26 cellular contexts compared by ENCODE assay signal in genomic region chr2:197885587-197885986, GRCh38.
"Had no signal": no experiment of that assay in that cellular context is flagged by ENCODE, and none has a peak within 500 bp of the region (broad histone marks: within the 10 kb centered on the region; RNA-seq: fewer than 3 reads in every experiment).

No MANE protein-coding gene starts in this region.

- H2AFZ ChIP-seq: hepatocyte, parathyroid adenoma had no signal

- H3K4me2 ChIP-seq: hepatocyte, smooth muscle cell had no signal

- H3K27me3 ChIP-seq: foreskin keratinocyte, gastroesophageal sphincter, heart left ventricle, hepatocyte, neutrophil, right lobe of liver, stomach, thyroid gland, vagina had no signal

- H3K9ac ChIP-seq: parathyroid adenoma had no signal

- H3K27ac ChIP-seq: epithelial cell of prostate, foreskin keratinocyte, gastroesophageal sphincter, hepatocyte, neutrophil, parathyroid adenoma, right lobe of liver, stomach, thyroid gland, vagina had no signal

- H3K9me3 ChIP-seq: gastroesophageal sphincter, heart left ventricle, neutrophil, right lobe of liver, stomach, thyroid gland, vagina had no signal

- H3K36me3 ChIP-seq: gastroesophageal sphincter, heart left ventricle, neutrophil, right lobe of liver, stomach, thyroid gland, vagina had no signal

- H3K4me3 ChIP-seq: gastroesophageal sphincter, heart left ventricle, hepatocyte, lung, right lobe of liver, smooth muscle cell, stomach, thyroid gland, vagina had no signal

- DNase-seq: effector CD8-positive, alpha-beta T cell; endodermal cell; foreskin keratinocyte; heart left ventricle; kidney; naive B cell; right lobe of liver; stimulated activated CD4-positive, alpha-beta T cell treated with anti-CD3 and anti-CD28 coated beads, Interleukin-12 subunit alpha, Interleukin-12 subunit beta, amount 100 ng/mL, for 4 hours; stimulated activated CD4-positive, alpha-beta T cell treated with anti-CD3 and anti-CD28 coated beads, Interleukin-1b, Interleukin-23, amount 100 ng/mL, for 48 hours; stimulated activated CD4-positive, alpha-beta T cell treated with anti-CD3 and anti-CD28 coated beads, Interleukin-4, amount 100 ng/mL, for 1 hour; stimulated activated CD8-positive, alpha-beta memory T cell treated with anti-CD3 and anti-CD28 coated beads, Interleukin-4, amount 100 ng/mL, for 48 hours; stimulated activated naive CD4-positive, alpha-beta T cell; stomach; thyroid gland; trophoblast cell had no signal

- H3K79me2 ChIP-seq: hepatocyte had no signal

- ATAC-seq: esophagus mucosa; foreskin keratinocyte; gastroesophageal sphincter; heart left ventricle; left lobe of liver; natural killer cell treated with Interleukin-12 subunit alpha and Interleukin-12 subunit beta and Interleukin-15 and Interleukin-18, amount 100 ng/mL, for 72 hours; right lobe of liver had no signal

- H3K4me1 ChIP-seq: right lobe of liver, thyroid gland, vagina had no signal
